Comparison of ENCODE assay signal across 3 cellular contexts in the genomic region with DNA sequence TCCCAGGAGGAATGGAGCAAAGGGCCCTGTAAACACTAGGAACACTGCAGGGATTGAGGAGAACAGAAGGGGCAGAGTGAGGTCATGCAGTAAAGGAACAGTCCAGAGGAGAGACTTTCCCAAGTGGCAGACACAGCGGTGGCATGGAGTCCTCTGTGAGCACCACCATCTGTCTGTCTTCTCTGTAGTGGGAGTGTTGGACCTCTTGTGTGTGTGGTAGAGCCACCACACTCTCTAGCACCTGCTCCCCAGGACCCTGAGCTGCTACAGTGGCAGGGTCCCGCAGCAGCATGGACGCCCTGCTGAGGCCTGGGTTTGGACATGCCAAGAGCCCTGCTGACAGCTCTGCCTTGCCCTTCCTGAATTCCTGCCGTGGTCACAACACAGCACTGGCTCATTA.
TF ChIP-seq lines count a peak whose summit lies in the region.

No MANE protein-coding gene starts in this region.

TF ChIP-seq in GM23338, 12 proteins besides CTCF, POLR2A, EP300 and RAD21 (continues in another document):
- TF ChIP-seq STAT1 (IDR thresholded peaks at IDR 0.05; ENCODE audit: unreplicated experiment): no peak
- TF ChIP-seq ZNF462 (CRISPR knock-in tag; IDR thresholded peaks at IDR 0.05): no peak
- TF ChIP-seq JUNB (IDR thresholded peaks at IDR 0.05; ENCODE audit: unreplicated experiment): no peak
- TF ChIP-seq ZNF331 (CRISPR knock-in tag; IDR thresholded peaks at IDR 0.05; ENCODE audit: low read depth): no peak
- no peak for TF ChIP-seq EZH2phosphoT487 (IDR thresholded peaks at IDR 0.05; ENCODE audit: unreplicated experiment)

TF ChIP-seq in HEK293, 187 proteins besides CTCF, POLR2A, EP300 and RAD21:
- TF ChIP-seq ZIC2 (tag by site-specific recombination; IDR thresholded peaks at IDR 0.05) (peak; percentile 97), ZNF660 (tag by site-specific recombination; IDR thresholded peaks at IDR 0.05) (no peak)

TF ChIP-seq in H1, 55 proteins besides CTCF, POLR2A, EP300 and RAD21:
- no peak for TF ChIP-seq SAP30 (IDR thresholded peaks at IDR 0.05; ENCODE audit: insufficient read depth, insufficient replicate concordance, low read length)
- TF ChIP-seq RBBP5 (IDR thresholded peaks at IDR 0.05; ENCODE audit: borderline replicate concordance, low read depth, low read length): no peak
- no peak for TF ChIP-seq GABPA (IDR thresholded peaks at IDR 0.05; ENCODE audit: borderline replicate concordance, insufficient read depth, low read length)
- TF ChIP-seq KDM5A (IDR thresholded peaks at IDR 0.05; ENCODE audit: low read length): no peak
- no peak for TF ChIP-seq RXRA (IDR thresholded peaks at IDR 0.05; ENCODE audit: insufficient read depth, low read depth, low read length)
- no peak for TF ChIP-seq ASH2L (IDR thresholded peaks at IDR 0.05; ENCODE audit: low read length)
- no peak for TF ChIP-seq CHD7 (IDR thresholded peaks at IDR 0.05; ENCODE audit: insufficient replicate concordance, low read length)
- no peak for TF ChIP-seq SP2 (IDR thresholded peaks at IDR 0.05; ENCODE audit: low read length)
- TF ChIP-seq KDM4A (IDR thresholded peaks at IDR 0.05; ENCODE audit: low read depth, low read length, severe bottlenecking): no peak
- TF ChIP-seq, protein P1, sequence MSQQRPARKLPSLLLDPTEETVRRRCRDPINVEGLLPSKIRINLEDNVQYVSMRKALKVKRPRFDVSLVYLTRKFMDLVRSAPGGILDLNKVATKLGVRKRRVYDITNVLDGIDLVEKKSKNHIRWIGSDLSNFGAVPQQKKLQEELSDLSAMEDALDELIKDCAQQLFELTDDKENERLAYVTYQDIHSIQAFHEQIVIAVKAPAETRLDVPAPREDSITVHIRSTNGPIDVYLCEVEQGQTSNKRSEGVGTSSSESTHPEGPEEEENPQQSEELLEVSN (IDR thresholded peaks at IDR 0.05): no peak
- no peak for TF ChIP-seq TAF1 (IDR thresholded peaks at IDR 0.05; ENCODE audit: low read depth, low read length)
- TF ChIP-seq JUND (IDR thresholded peaks at IDR 0.05; ENCODE audit: low read length): no peak
- no peak for TF ChIP-seq SIX5 (IDR thresholded peaks at IDR 0.05; ENCODE audit: low read depth, low read length)
- TF ChIP-seq CHD1 (IDR thresholded peaks at IDR 0.05; ENCODE audit: low read depth, low read length): no peak
- TF ChIP-seq GTF2F1 (IDR thresholded peaks at IDR 0.05; ENCODE audit: borderline replicate concordance, low read depth, low read length): no peak
